In genomic region chr3:163476179-163476578, GRCh38 we compare ENCODE assay signal across 1 cellular context.
TF ChIP-seq lines count a peak whose summit lies in the region.

No MANE protein-coding gene starts in this region.

TF ChIP-seq in liver, 16 proteins besides CTCF, POLR2A, EP300 and RAD21 (continued from another document):
- TF ChIP-seq ZBTB33 (IDR thresholded peaks at IDR 0.05), result no peak
